ENCODE assay signal across 1 cellular context in the genomic region with DNA sequence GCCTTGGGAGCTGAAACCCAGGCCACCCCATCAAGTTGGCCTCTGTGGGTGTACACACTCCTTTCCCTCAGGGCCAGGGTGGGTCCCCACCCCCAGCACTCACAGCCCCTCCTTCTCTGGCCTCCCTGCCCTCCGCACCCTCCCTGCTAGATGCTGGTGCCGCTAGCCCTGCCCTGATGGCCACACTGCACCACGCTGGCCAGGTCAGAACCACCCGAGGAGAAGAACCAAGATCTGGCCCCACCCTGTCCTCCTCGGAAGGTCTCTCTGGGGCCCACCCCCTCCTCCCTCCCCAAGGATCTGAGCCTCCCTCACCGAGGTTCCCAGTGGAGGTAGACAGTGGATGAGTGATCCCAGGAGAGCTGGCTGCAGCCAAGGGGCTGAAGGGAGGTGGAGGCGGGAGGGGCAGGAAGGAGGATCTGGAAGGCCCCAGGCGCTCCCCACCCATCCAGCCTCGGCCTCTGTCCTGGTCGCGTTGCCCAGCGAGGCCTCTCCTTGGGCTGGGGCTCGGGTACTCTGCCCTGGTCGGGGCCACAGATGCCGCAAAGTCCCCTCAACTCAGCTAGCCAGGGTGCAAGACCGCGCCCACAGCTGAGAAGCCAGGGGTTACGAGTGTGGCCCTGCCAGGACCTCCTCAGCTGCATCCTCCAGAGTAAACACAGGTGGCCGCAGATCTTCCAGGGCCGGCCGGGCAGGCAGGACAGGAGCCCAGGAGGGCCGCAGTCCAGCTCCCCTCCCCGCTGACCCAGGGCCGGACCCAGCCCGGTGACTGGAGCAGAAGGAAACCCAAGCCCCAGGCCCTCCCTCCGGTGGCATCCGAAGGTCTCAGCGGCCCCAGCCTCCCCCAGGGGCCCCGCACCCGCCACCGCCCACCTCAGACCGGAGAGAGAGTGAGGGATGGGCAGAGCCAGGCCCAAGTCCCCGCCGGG.
A peak's percentile ranks its signal among the peaks of the same experiment; 100 is the strongest.
TF ChIP-seq lines count a peak whose summit lies in the region.

No MANE protein-coding gene starts in this region.

TF ChIP-seq in HepG2, 621 proteins besides CTCF, POLR2A, EP300 and RAD21 (continued from another document and continues in another):
- TF ChIP-seq, protein P1, sequence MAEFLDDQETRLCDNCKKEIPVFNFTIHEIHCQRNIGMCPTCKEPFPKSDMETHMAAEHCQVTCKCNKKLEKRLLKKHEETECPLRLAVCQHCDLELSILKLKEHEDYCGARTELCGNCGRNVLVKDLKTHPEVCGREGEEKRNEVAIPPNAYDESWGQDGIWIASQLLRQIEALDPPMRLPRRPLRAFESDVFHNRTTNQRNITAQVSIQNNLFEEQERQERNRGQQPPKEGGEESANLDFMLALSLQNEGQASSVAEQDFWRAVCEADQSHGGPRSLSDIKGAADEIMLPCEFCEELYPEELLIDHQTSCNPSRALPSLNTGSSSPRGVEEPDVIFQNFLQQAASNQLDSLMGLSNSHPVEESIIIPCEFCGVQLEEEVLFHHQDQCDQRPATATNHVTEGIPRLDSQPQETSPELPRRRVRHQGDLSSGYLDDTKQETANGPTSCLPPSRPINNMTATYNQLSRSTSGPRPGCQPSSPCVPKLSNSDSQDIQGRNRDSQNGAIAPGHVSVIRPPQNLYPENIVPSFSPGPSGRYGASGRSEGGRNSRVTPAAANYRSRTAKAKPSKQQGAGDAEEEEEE (CRISPR knock-in tag; IDR thresholded peaks at IDR 0.05; ENCODE audit: borderline replicate concordance): no peak
- TF ChIP-seq FOXO1 (CRISPR knock-in tag; IDR thresholded peaks at IDR 0.05) (no peak), ZNF292 (CRISPR knock-in tag; IDR thresholded peaks at IDR 0.05; ENCODE audit: borderline replicate concordance, low read depth) (0 out of 2 replicates have a peak, but pooled peaks have one; percentile 9), NONO (IDR thresholded peaks at IDR 0.05) (no peak), NONO (CRISPR knock-in tag; conservative IDR thresholded peaks at IDR 0.05) (no peak), FUBP1 (CRISPR knock-in tag; IDR thresholded peaks at IDR 0.05; ENCODE audit: borderline replicate concordance) (no peak), REL (CRISPR knock-in tag; conservative IDR thresholded peaks at IDR 0.05) (no peak), ZFP37 (CRISPR knock-in tag; IDR thresholded peaks at IDR 0.05; ENCODE audit: borderline replicate concordance) (no peak), THAP11 (CRISPR knock-in tag; IDR thresholded peaks at IDR 0.05) (no peak), RBM39 (IDR thresholded peaks at IDR 0.05; ENCODE audit: low read depth, low read length, poor library complexity, severe bottlenecking) (no peak), ZNF335 (CRISPR knock-in tag; IDR thresholded peaks at IDR 0.05) (no peak), RORA (CRISPR knock-in tag; IDR thresholded peaks at IDR 0.05) (no peak), MATR3 (CRISPR knock-in tag; IDR thresholded peaks at IDR 0.05) (no peak), ZNF672 (CRISPR knock-in tag; IDR thresholded peaks at IDR 0.05) (no peak), ZNF441 (CRISPR knock-in tag; IDR thresholded peaks at IDR 0.05; ENCODE audit: borderline replicate concordance) (no peak), ZNF776 (CRISPR knock-in tag; IDR thresholded peaks at IDR 0.05) (no peak), FLYWCH1 (CRISPR knock-in tag; IDR thresholded peaks at IDR 0.05) (no peak), ZNF451 (CRISPR knock-in tag; IDR thresholded peaks at IDR 0.05) (no peak), ZFAT (CRISPR knock-in tag; conservative IDR thresholded peaks at IDR 0.05) (no peak), NFE2L2 (IDR thresholded peaks at IDR 0.05; ENCODE audit: low read length) (no peak), AGO2 (optimal IDR thresholded peaks at IDR 0.05; ENCODE audit: low read depth, low read length) (peak; percentile 41), ZNF564 (CRISPR knock-in tag; IDR thresholded peaks at IDR 0.05) (peak; percentile 30; the same call in 1 of the 2 replicates), REPIN1 (CRISPR knock-in tag; IDR thresholded peaks at IDR 0.05; ENCODE audit: borderline replicate concordance, low read depth) (no peak), ETV5 (CRISPR knock-in tag; IDR thresholded peaks at IDR 0.05; ENCODE audit: borderline replicate concordance) (no peak), ZNF367 (CRISPR knock-in tag; IDR thresholded peaks at IDR 0.05; ENCODE audit: borderline replicate concordance) (no peak), EED (CRISPR knock-in tag; IDR thresholded peaks at IDR 0.05) (no peak), SIN3A (IDR thresholded peaks at IDR 0.05; ENCODE audit: borderline replicate concordance, low read depth, low read length) (no peak), ZNF30 (CRISPR knock-in tag; IDR thresholded peaks at IDR 0.05) (no peak), ZZZ3 (CRISPR knock-in tag; IDR thresholded peaks at IDR 0.05; ENCODE audit: borderline replicate concordance) (no peak), TP53 (CRISPR knock-in tag; conservative IDR thresholded peaks at IDR 0.05) (no peak), FOXK2 (IDR thresholded peaks at IDR 0.05) (no peak), TCF7 (IDR thresholded peaks at IDR 0.05; ENCODE audit: low read depth) (no peak), SMC3 (IDR thresholded peaks at IDR 0.05; ENCODE audit: low read length) (no peak), ZMAT5 (CRISPR knock-in tag; IDR thresholded peaks at IDR 0.05; ENCODE audit: borderline replicate concordance, low read depth) (no peak), HCFC1 (IDR thresholded peaks at IDR 0.05; ENCODE audit: low read depth, low read length) (no peak), SP2 (CRISPR knock-in tag; IDR thresholded peaks at IDR 0.05) (no peak), KDM2A (CRISPR knock-in tag; IDR thresholded peaks at IDR 0.05; ENCODE audit: borderline replicate concordance, low read depth) (peak; percentile 73; the same call in 1 of the 2 replicates), PRDM10 (CRISPR knock-in tag; IDR thresholded peaks at IDR 0.05; ENCODE audit: low read depth) (no peak), AKAP8 (CRISPR knock-in tag; IDR thresholded peaks at IDR 0.05) (no peak; the same call in 1 of the 2 replicates), ZNF296 (CRISPR knock-in tag; conservative IDR thresholded peaks at IDR 0.05) (no peak), ZNF3 (CRISPR knock-in tag; IDR thresholded peaks at IDR 0.05) (no peak), ZSCAN25 (CRISPR knock-in tag; IDR thresholded peaks at IDR 0.05) (no peak; the same call in 1 of the 2 replicates)
- TF ChIP-seq, protein P2, sequence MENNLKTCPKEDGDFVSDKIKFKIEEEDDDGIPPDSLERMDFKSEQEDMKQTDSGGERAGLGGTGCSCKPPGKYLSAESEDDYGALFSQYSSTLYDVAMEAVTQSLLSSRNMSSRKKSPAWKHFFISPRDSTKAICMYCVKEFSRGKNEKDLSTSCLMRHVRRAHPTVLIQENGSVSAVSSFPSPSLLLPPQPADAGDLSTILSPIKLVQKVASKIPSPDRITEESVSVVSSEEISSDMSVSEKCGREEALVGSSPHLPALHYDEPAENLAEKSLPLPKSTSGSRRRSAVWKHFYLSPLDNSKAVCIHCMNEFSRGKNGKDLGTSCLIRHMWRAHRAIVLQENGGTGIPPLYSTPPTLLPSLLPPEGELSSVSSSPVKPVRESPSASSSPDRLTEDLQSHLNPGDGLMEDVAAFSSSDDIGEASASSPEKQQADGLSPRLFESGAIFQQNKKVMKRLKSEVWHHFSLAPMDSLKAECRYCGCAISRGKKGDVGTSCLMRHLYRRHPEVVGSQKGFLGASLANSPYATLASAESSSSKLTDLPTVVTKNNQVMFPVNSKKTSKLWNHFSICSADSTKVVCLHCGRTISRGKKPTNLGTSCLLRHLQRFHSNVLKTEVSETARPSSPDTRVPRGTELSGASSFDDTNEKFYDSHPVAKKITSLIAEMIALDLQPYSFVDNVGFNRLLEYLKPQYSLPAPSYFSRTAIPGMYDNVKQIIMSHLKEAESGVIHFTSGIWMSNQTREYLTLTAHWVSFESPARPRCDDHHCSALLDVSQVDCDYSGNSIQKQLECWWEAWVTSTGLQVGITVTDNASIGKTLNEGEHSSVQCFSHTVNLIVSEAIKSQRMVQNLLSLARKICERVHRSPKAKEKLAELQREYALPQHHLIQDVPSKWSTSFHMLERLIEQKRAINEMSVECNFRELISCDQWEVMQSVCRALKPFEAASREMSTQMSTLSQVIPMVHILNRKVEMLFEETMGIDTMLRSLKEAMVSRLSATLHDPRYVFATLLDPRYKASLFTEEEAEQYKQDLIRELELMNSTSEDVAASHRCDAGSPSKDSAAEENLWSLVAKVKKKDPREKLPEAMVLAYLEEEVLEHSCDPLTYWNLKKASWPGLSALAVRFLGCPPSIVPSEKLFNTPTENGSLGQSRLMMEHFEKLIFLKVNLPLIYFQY (CRISPR knock-in tag; IDR thresholded peaks at IDR 0.05; ENCODE audit: borderline replicate concordance): peak; percentile 11; the same call in 1 of the 2 replicates
- TF ChIP-seq, protein P3, sequence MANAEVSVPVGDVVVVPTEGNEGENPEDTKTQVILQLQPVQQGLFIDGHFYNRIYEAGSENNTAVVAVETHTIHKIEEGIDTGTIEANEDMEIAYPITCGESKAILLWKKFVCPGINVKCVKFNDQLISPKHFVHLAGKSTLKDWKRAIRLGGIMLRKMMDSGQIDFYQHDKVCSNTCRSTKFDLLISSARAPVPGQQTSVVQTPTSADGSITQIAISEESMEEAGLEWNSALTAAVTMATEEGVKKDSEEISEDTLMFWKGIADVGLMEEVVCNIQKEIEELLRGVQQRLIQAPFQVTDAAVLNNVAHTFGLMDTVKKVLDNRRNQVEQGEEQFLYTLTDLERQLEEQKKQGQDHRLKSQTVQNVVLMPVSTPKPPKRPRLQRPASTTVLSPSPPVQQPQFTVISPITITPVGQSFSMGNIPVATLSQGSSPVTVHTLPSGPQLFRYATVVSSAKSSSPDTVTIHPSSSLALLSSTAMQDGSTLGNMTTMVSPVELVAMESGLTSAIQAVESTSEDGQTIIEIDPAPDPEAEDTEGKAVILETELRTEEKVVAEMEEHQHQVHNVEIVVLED (CRISPR knock-in tag; IDR thresholded peaks at IDR 0.05; ENCODE audit: borderline replicate concordance): no peak
- TF ChIP-seq, protein P4, sequence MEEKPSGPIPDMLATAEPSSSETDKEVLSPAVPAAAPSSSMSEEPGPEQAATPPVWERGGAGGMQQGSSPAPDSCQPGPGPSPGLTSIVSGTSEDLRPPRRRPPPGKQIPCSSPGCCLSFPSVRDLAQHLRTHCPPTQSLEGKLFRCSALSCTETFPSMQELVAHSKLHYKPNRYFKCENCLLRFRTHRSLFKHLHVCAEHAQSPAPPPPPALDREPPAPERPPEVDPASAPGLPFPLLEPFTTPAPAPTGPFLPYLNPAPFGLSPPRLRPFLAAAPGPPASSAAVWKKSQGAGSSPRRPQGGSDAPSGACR (CRISPR knock-in tag; IDR thresholded peaks at IDR 0.05): no peak
